18 cellular contexts compared by ENCODE assay signal in the genomic region with DNA sequence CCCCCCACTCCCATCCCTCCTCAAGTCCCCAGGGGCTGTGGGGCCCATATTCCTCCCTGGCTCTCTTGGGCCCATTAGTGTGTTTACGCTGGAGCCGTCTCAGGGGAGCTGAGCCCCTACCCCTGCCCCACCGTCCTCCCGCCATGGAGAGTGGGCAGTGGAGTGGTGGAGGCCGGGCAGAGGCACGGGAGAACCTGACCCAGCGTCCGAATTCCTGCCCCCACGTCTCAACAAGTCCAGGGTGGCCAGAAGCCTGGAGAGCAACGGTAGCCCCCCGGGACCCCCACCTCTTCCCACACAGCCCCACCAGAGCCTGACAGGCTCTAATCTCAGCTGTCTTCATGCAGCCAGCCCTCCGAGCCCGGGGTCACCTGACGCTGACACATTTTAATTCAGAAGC. TPM values are rescaled to one million over a fixed set of nuclear protein-coding genes. Genes with fewer than 3 reads are reported as not detected.
A peak's percentile ranks its signal among the peaks of the same experiment; 100 is the strongest.
DNase-seq lines count a peak whose midpoint lies in the region; ATAC-seq, FAIRE-seq and TF ChIP-seq lines count a peak whose summit lies in the region.
"Had no signal": no experiment of that assay in that cellular context is flagged by ENCODE, and none has a peak within 500 bp of the region (broad histone marks: within the 10 kb centered on the region; RNA-seq: fewer than 3 reads in every experiment).

No MANE protein-coding gene starts in this region.

- no peak overlapping the region for H2AK5ac ChIP-seq in neuronal stem cell (ENCODE audit: low read depth, low read length)

- BruUV-seq in K562 (replicated peaks; lab: Mats Ljungman, UMichigan), result no TSS peak

- peak overlapping the region; percentile 25 for H2BK15ac ChIP-seq in neuronal stem cell (ENCODE audit: low read length)

- H3K79me2 ChIP-seq in K562 (ENCODE audit: control insufficient read depth, insufficient read depth, low read length), result no peaks in the 10 kb centered on the region

- no peak overlapping the region for H3K4me3 ChIP-seq in K562
- H3K4me3 ChIP-seq in neuronal stem cell (ENCODE audit: low read length in 2 of 2), result no peak overlapping the region
- H3K4me3 ChIP-seq in adrenal gland, result no peak overlapping the region
- H3K4me3 ChIP-seq: BLaER1 treated with 17β-estradiol and CSF1 and Interleukin-3, amounts not matched to agents 10 nM and 100 nM; HAP-1 had no signal

- no peak overlapping the region for H2BK120ac ChIP-seq in neuronal stem cell (ENCODE audit: low read depth, low read length)

- H4K8ac ChIP-seq in neuronal stem cell (ENCODE audit: low read depth, low read length), result no peak overlapping the region

- no peaks in the 10 kb centered on the region; the same call in 1 of the 2 replicates for H4K20me1 ChIP-seq in K562 (replicated peaks; ENCODE audit: control insufficient read depth, insufficient read depth, low read length)

- intact Hi-C loops in K562 (cut with micrococcal nuclease), result no loop called here
- intact Hi-C loops in adrenal gland (cut with DNase I), result no loop called here

- no peak for TF ChIP-seq EP300 in K562 (IDR thresholded peaks at IDR 0.05; ENCODE audit: low read length)

- H4K91ac ChIP-seq in neuronal stem cell (ENCODE audit: low read depth, low read length, poor library complexity), result no peak overlapping the region

- H2BK5ac ChIP-seq in neuronal stem cell (ENCODE audit: low read length), result no peak overlapping the region

- H3K9ac ChIP-seq in K562 (ENCODE audit: insufficient read depth in 1 of 2, low read depth in 2 of 2, low read length in 2 of 2) (peak overlapping the region in 1 of 2 experiments; percentile 47; a peak in 1 of 4 replicates), neuronal stem cell (ENCODE audit: low read depth, low read length, poor library complexity) (no peak overlapping the region)

- H3K79me1 ChIP-seq in neuronal stem cell (ENCODE audit: low read depth, low read length), result no peaks in the 10 kb centered on the region

- H3K9me3 Mint-ChIP-seq in mesothelial cell of epicardium, result no peaks in the 10 kb centered on the region

- ATAC-seq in K562 (no peak), SK-N-SH treated with all-trans-retinoic acid at 6 μM for 48 hours (no peak)

- H3K18ac ChIP-seq in neuronal stem cell (ENCODE audit: low read length), result peak overlapping the region; percentile 49

- peak overlapping the region; percentile 26 for H3K23ac ChIP-seq in neuronal stem cell (ENCODE audit: low read depth, low read length, poor library complexity)

- CTCF ChIA-PET in K562 (lab: Yijun Ruan, JAX; ENCODE audit: low intra/inter-chr PET ratio), result no interaction called here

- no peaks in the 10 kb centered on the region for H3K9me1 ChIP-seq in K562 (ENCODE audit: control insufficient read depth, insufficient read depth, low read length)

- POLR2A ChIA-PET in K562 (lab: Yijun Ruan, JAX), result interaction anchor here (0.6 to 1.3 kb wide), 3 partner anchors 13 to 918 kb away, joined by 3 to 7 read pairs (median 3); no protein-coding TSS in a partner anchor

- in situ Hi-C loops in K562 (cut with MboI), result no loop called here

- H3K14ac ChIP-seq in neuronal stem cell (ENCODE audit: low read length), result peak overlapping the region; percentile 42

- H3K9me3 ChIP-seq in K562 (replicated peaks; ENCODE audit: control insufficient read depth, insufficient read depth, low read depth, low read length) (no peaks in the 10 kb centered on the region), neuronal stem cell (replicated peaks in 1 of 2; ENCODE audit: control insufficient read depth in 2 of 2, insufficient read depth in 1 of 2, low read depth in 1 of 2, low read length in 2 of 2) (no peaks in the 10 kb centered on the region), adrenal gland (replicated peaks in 1 of 3) (no peaks in the 10 kb centered on the region)
- H3K9me3 ChIP-seq: BLaER1 treated with 17β-estradiol and CSF1 and Interleukin-3, amounts not matched to agents 10 nM and 100 nM; HAP-1 had no signal

- FAIRE-seq in K562 (lab: Jason Lieb, UNC), result no peak
- FAIRE-seq: GM19239, HTR-8/SVneo had no signal

- H3K27me3 ChIP-seq in K562 (ENCODE audit: control insufficient read depth in 2 of 2, insufficient read depth in 2 of 2, low read length in 2 of 2) (peaks cover 20 to 37% of the 10 kb centered on the region in 2 experiments), neuronal stem cell (ENCODE audit: control insufficient read depth in 3 of 3, insufficient read depth in 3 of 3, low read depth in 1 of 3, low read length in 3 of 3) (peaks cover 0 to 29% (median 0%) of the 10 kb centered on the region in 3 experiments), adrenal gland (no peaks in the 10 kb centered on the region)
- H3K27me3 ChIP-seq: BLaER1 treated with 17β-estradiol and CSF1 and Interleukin-3, amounts not matched to agents 10 nM and 100 nM had no signal

- no peak overlapping the region for H3K4me3 Mint-ChIP-seq in mesothelial cell of epicardium
- H3K4me3 Mint-ChIP-seq: CD4-positive, CD25-positive, alpha-beta regulatory T cell had no signal

- peak; percentile 20 for DNase-seq in NCI-H1436 (lab: John Stamatoyannopoulos, UW)
- no peak for DNase-seq in NCI-H1436 treated with DMSO at 0.1 percent for 48 hours (lab: John Stamatoyannopoulos, UW)
- no peak for DNase-seq in K562 (ENCODE audit: extremely low read depth in 1 of 4, low spot score in 3 of 4)
- no peak for DNase-seq in mesothelial cell of epicardium (ENCODE audit: low spot score in 2 of 2, unreplicated experiment in 2 of 2)
- no peak for DNase-seq in neuronal stem cell (ENCODE audit: low spot score)
- DNase-seq in NCI-H146 treated with DMSO at 0.1 percent for 48 hours (lab: John Stamatoyannopoulos, UW; ENCODE audit: unreplicated experiment), result no peak
- DNase-seq in adrenal gland, result no peak
- DNase-seq: CD4-positive, CD25-positive, alpha-beta regulatory T cell; DMS53; GF-D8; GOT3 had no signal

- no peaks in the 10 kb centered on the region for H3K36me3 Mint-ChIP-seq in mesothelial cell of epicardium
- H3K36me3 Mint-ChIP-seq: CD4-positive, CD25-positive, alpha-beta regulatory T cell had no signal

- TF ChIP-seq CTCF in K562 (IDR thresholded peaks at IDR 0.05 in 2 of 3, conservative IDR thresholded peaks at IDR 0.05 in 1 of 3; ENCODE audit: insufficient read depth in 2 of 3, low read depth in 1 of 3, low read length in 3 of 3) (no peak), mesothelial cell of epicardium (IDR thresholded peaks at IDR 0.05; ENCODE audit: unreplicated experiment) (no peak), adrenal gland (IDR thresholded peaks at IDR 0.05) (no peak)

- WGBS in K562 (ENCODE audit: insufficient coverage, low coverage, missing lambda C conversion rate), result 14% methylated on average over 14 of the region's 14 CpGs
- no CpG with 5 or more reads among the region's 14 CpGs for WGBS in neuronal stem cell (ENCODE audit: extremely low coverage in 2 of 2, insufficient read length in 2 of 2, insufficient replicate concordance in 1 of 2), 2 donors
- 46 to 64% (median 51%) methylated on average over 10 to 14 of the region's 14 CpGs for WGBS in adrenal gland, 4 donors

- peaks cover 15% of the 10 kb centered on the region for H3K4me1 Mint-ChIP-seq in mesothelial cell of epicardium
- H3K4me1 Mint-ChIP-seq: CD4-positive, CD25-positive, alpha-beta regulatory T cell had no signal

- H3K27ac ChIP-seq in K562 (ENCODE audit: extremely low read depth, low read depth, low read length) (no peak overlapping the region), neuronal stem cell (replicated peaks; ENCODE audit: low read length) (no peak overlapping the region), adrenal gland (no peak overlapping the region)
- H3K27ac ChIP-seq: 22Rv1; BLaER1 treated with 17β-estradiol and CSF1 and Interleukin-3, amounts not matched to agents 10 nM and 100 nM had no signal

- H3K36me3 ChIP-seq in K562 (ENCODE audit: control insufficient read depth, insufficient read depth, low read length) (no peaks in the 10 kb centered on the region), neuronal stem cell (replicated peaks in 1 of 2; ENCODE audit: control insufficient read depth in 2 of 2, insufficient read depth in 2 of 2, low read length in 2 of 2) (no peaks in the 10 kb centered on the region), adrenal gland (replicated peaks in 1 of 2) (no peaks in the 10 kb centered on the region)
- H3K36me3 ChIP-seq: BLaER1 treated with 17β-estradiol and CSF1 and Interleukin-3, amounts not matched to agents 10 nM and 100 nM; HAP-1 had no signal

- no peak for TF ChIP-seq RAD21 in K562 (CRISPR knock-in tag; conservative IDR thresholded peaks at IDR 0.05 in 1 of 2, IDR thresholded peaks at IDR 0.05 in 1 of 2)

- H3K27me3 Mint-ChIP-seq in mesothelial cell of epicardium (ENCODE audit: low read depth), result no peaks in the 10 kb centered on the region

- H3K27ac Mint-ChIP-seq in mesothelial cell of epicardium, result peak overlapping the region; percentile 64
- H3K27ac Mint-ChIP-seq: CD4-positive, CD25-positive, alpha-beta regulatory T cell had no signal

- no peak overlapping the region for H2BK12ac ChIP-seq in neuronal stem cell (ENCODE audit: low read length)

- TF ChIP-seq POLR2A in K562 (conservative IDR thresholded peaks at IDR 0.05) (no peak), adrenal gland (IDR thresholded peaks at IDR 0.05) (no peak)

- H3K4ac ChIP-seq in neuronal stem cell (ENCODE audit: low read length), result no peak overlapping the region

- peaks cover 4 to 8% of the 10 kb centered on the region in 2 experiments; a peak in 3 of 5 replicates for H3K4me1 ChIP-seq in K562 (replicated peaks in 1 of 2; ENCODE audit: control insufficient read depth in 2 of 2, insufficient read depth in 2 of 2, low read length in 2 of 2)
- no peaks in the 10 kb centered on the region for H3K4me1 ChIP-seq in neuronal stem cell (ENCODE audit: control insufficient read depth in 2 of 2, insufficient read depth in 1 of 2, low read depth in 1 of 2, low read length in 2 of 2)
- H3K4me1 ChIP-seq in adrenal gland (replicated peaks in 1 of 2), result no peaks in the 10 kb centered on the region
- H3K4me1 ChIP-seq: HAP-1 had no signal

- H2AFZ ChIP-seq in K562 (ENCODE audit: low read depth, low read length) (no peak overlapping the region), neuronal stem cell (ENCODE audit: low read length) (peak overlapping the region; percentile 52)

- H3K4me2 ChIP-seq in K562 (ENCODE audit: insufficient read depth, low read length) (no peak overlapping the region), neuronal stem cell (ENCODE audit: insufficient read depth, low read length, poor library complexity, severe bottlenecking) (no peak overlapping the region)
- H3K4me2 ChIP-seq: BLaER1 treated with 17β-estradiol and CSF1 and Interleukin-3, amounts not matched to agents 10 nM and 100 nM had no signal

RNA-seq across cellular contexts. Expression of a gene that starts 32.5 kb away (rescaled TPM):
- total RNA-seq in K562 (2011; cell fraction: chromatin; rRNA removed; ENCODE audit: low replicate concordance), result not detected in 2 replicates
- not detected in 2 replicates for total RNA-seq in K562 (2011; cell fraction: nucleolus; rRNA removed)
- total RNA-seq in K562 (2011; cell fraction: nucleoplasm; rRNA removed), result not detected in 2 replicates
- total RNA-seq in K562 (2014; rRNA removed) (not detected in 2 replicates), K562 (2014; rRNA removed; fragmentation: Illumina TruSeq; extraction: Trizol) (not detected in 2 replicates), K562 (2015; rRNA removed; fragmentation: Illumina TruSeq; extraction: Trizol) (not detected in 2 replicates), K562 (2021) (not detected in 2 replicates), mesothelial cell of epicardium (1.2 to 2.0 TPM (median 1.6 TPM) in 3 replicates), adrenal gland (1 to 10 TPM in 3 of 8 donors, under 1 TPM in 3, not detected in 2; 0.23 to 2.0 (median 0.83) TPM)
- polyA plus RNA-seq in K562 (2011; rRNA removed) (not detected in 2 replicates), K562 (2014; fragmentation: Illumina TruSeq; extraction: Trizol) (not detected in 2 replicates), K562 (2014; fragmentation: Nextera tagmentation; extraction: Ambion mirVana) (not detected), K562 (2014; rRNA removed) (not detected in 2 replicates), adrenal gland (under 1 TPM in 2 of 3 donors, not detected in 1; 0.07 to 0.15 TPM)
- polyA plus RNA-seq in K562 (2011; cell fraction: cytosol; rRNA removed), result not detected in 2 replicates
- polyA plus RNA-seq in K562 (2011; cell fraction: nucleus; rRNA removed), result not detected in 2 replicates
- not detected in 2 replicates for polyA plus RNA-seq in K562 (2012)
- polyA minus RNA-seq in K562 (2011; rRNA and poly(A)+ RNA removed), result not detected in 2 replicates
- not detected in 2 replicates for polyA minus RNA-seq in K562 (2011; cell fraction: cytosol; rRNA and poly(A)+ RNA removed)
- not detected in 2 replicates for polyA minus RNA-seq in K562 (2011; cell fraction: nucleus; rRNA and poly(A)+ RNA removed)
- polyA plus RNA-seq in neuronal stem cell (2013, experiment 1 of 2), result not detected
- polyA plus RNA-seq in neuronal stem cell (2013, experiment 2 of 2), result not detected
- total RNA-seq: A673; CD4-positive, CD25-positive, alpha-beta regulatory T cell had no signal
- polyA plus RNA-seq: CD4-positive, CD25-positive, alpha-beta regulatory T cell had no signal

RNA-seq across cellular contexts. Expression of a gene that starts 39.1 kb away (rescaled TPM):
- 156 and 170 TPM in 2 replicates for total RNA-seq in K562 (2011; cell fraction: chromatin; rRNA removed; ENCODE audit: low replicate concordance)
- total RNA-seq in K562 (2011; cell fraction: nucleolus; rRNA removed), result 93.8 and 102 TPM in 2 replicates
- total RNA-seq in K562 (2011; cell fraction: nucleoplasm; rRNA removed), result 157 and 232 TPM in 2 replicates
- 32.7 and 38.5 TPM in 2 replicates for total RNA-seq in K562 (2014; rRNA removed)
- 41.0 and 41.1 TPM in 2 replicates for total RNA-seq in K562 (2014; rRNA removed; fragmentation: Illumina TruSeq; extraction: Trizol)
- total RNA-seq in K562 (2015; rRNA removed; fragmentation: Illumina TruSeq; extraction: Trizol), result 32.7 and 34.6 TPM in 2 replicates
- 48.6 and 54.3 TPM in 2 replicates for total RNA-seq in K562 (2021)
- polyA plus RNA-seq in K562 (2011; rRNA removed), result 95.3 and 96.3 TPM in 2 replicates
- 56.4 and 69.6 TPM in 2 replicates for polyA plus RNA-seq in K562 (2011; cell fraction: cytosol; rRNA removed)
- 83.6 and 116 TPM in 2 replicates for polyA plus RNA-seq in K562 (2011; cell fraction: nucleus; rRNA removed)
- 35.3 and 36.2 TPM in 2 replicates for polyA plus RNA-seq in K562 (2012)
- 41.0 and 43.9 TPM in 2 replicates for polyA plus RNA-seq in K562 (2014; fragmentation: Illumina TruSeq; extraction: Trizol)
- polyA plus RNA-seq in K562 (2014; fragmentation: Nextera tagmentation; extraction: Ambion mirVana), result 10 to 100 TPM; 75.4 to 84.1 TPM
- polyA plus RNA-seq in K562 (2014; rRNA removed), result 45.2 and 48.9 TPM in 2 replicates
- polyA minus RNA-seq in K562 (2011; rRNA and poly(A)+ RNA removed), result 87.7 and 94.0 TPM in 2 replicates
- 21.9 and 32.0 TPM in 2 replicates for polyA minus RNA-seq in K562 (2011; cell fraction: cytosol; rRNA and poly(A)+ RNA removed)
- 59.9 and 98.9 TPM in 2 replicates for polyA minus RNA-seq in K562 (2011; cell fraction: nucleus; rRNA and poly(A)+ RNA removed)
- total RNA-seq in mesothelial cell of epicardium, result 87.3 to 90.9 TPM (median 88.4 TPM) in 3 replicates
- polyA plus RNA-seq in neuronal stem cell (2013, experiment 1 of 2), result 19.9 TPM
- polyA plus RNA-seq in neuronal stem cell (2013, experiment 2 of 2), result 21.0 TPM
- 10 to 100 TPM; 32.3 to 69.0 (median 47.2) TPM for total RNA-seq in adrenal gland
- 10 to 100 TPM; 14.4 to 69.2 (median 17.9) TPM for polyA plus RNA-seq in adrenal gland
